In genomic region chr19:30305346-30306060, GRCh38 we compare ENCODE assay signal across 23 cellular contexts.
A peak's percentile ranks its signal among the peaks of the same experiment; 100 is the strongest.
DNase-seq lines count a peak whose midpoint lies in the region; ATAC-seq, FAIRE-seq and TF ChIP-seq lines count a peak whose summit lies in the region.
"Had no signal": no experiment of that assay in that cellular context is flagged by ENCODE, and none has a peak within 500 bp of the region (broad histone marks: within the 10 kb centered on the region; RNA-seq: fewer than 3 reads in every experiment).

No MANE protein-coding gene starts in this region.

- 40% methylated on average over 7 of the region's 9 CpGs for WGBS in SK-N-SH (ENCODE audit: low lambda C conversion rate)
- WGBS in small intestine, 3 donors = 72 to 81% (median 73%) methylated on average over 9 of the region's 9 CpGs

- no peak overlapping the region for H3K4me2 ChIP-seq in SK-N-SH
- H3K4me2 ChIP-seq: KMS-11, PC-9 had no signal

- ATAC-seq in SK-N-SH treated with all-trans-retinoic acid at 6 μM for 48 hours (no peak), GM21723 (IDR thresholded peaks at IDR 0.05; ENCODE audit: unreplicated experiment) (no peak)
- ATAC-seq: HCT116 had no signal

- H3K36me3 ChIP-seq in SK-N-SH (replicated peaks in 1 of 2; ENCODE audit: control insufficient read depth in 1 of 2, insufficient read depth in 2 of 2, low read length in 1 of 2) (no peaks in the 10 kb centered on the region), small intestine (ENCODE audit: control insufficient read depth in 2 of 2, insufficient read depth in 2 of 2, low read length in 2 of 2) (no peaks in the 10 kb centered on the region)

- H3K27me3 ChIP-seq in SK-N-SH (ENCODE audit: insufficient read depth) (no peaks in the 10 kb centered on the region), small intestine (ENCODE audit: control insufficient read depth in 2 of 2, insufficient read depth in 2 of 2, low read length in 2 of 2) (no peaks in the 10 kb centered on the region)

- TF ChIP-seq RAD21 in SK-N-SH (IDR thresholded peaks at IDR 0.05; ENCODE audit: low read length) = no peak

- H3K27ac ChIP-seq in SK-N-SH (ENCODE audit: low read depth in 2 of 2, low read length in 1 of 2) (no peak overlapping the region), substantia nigra (ENCODE audit: low read depth, low read length, poor library complexity, severe bottlenecking) (peak overlapping the region; percentile 67), small intestine (ENCODE audit: low read depth in 1 of 2, low read length in 1 of 2) (no peak overlapping the region)
- H3K27ac ChIP-seq: HL-60, KMS-11, PC-9 had no signal

- H2AFZ ChIP-seq in SK-N-SH (ENCODE audit: low read depth) = no peak overlapping the region
- H2AFZ ChIP-seq: PC-9 had no signal

- CTCF ChIA-PET in SK-N-SH (lab: Yijun Ruan, JAX) = interaction anchor here (1.1 kb wide), 1 partner anchor 20 kb away, joined by 3 read pairs; no protein-coding TSS in a partner anchor

- no peaks in the 10 kb centered on the region for H4K20me1 ChIP-seq in SK-N-SH (ENCODE audit: insufficient read depth)

- H3K4me3 ChIP-seq in SK-N-SH (ENCODE audit: low read depth in 2 of 2, low read length in 1 of 2) (no peak overlapping the region), small intestine (ENCODE audit: low read depth in 1 of 2, low read length in 2 of 2) (no peak overlapping the region)
- H3K4me3 ChIP-seq: PC-9 had no signal

- DNase-seq in SK-N-SH = peak; percentile 29
- DNase-seq in G401 (ENCODE audit: low spot score) = peak; percentile 22
- DNase-seq in cerebellar cortex (ENCODE audit: low spot score) = peak; percentile 17
- DNase-seq in substantia nigra (lab: John Stamatoyannopoulos, UW) = peak in 2 of 49 donors; percentile 12 to 28
- no peak for DNase-seq in NCI-H510A treated with DMSO at 0.1 percent for 48 hours (lab: John Stamatoyannopoulos, UW)
- no peak for DNase-seq in small intestine
- DNase-seq: DMS53, NCI-H1048, NCI-H1436, NCI-H187, NCI-H2081 treated with DMSO at 0.1 percent for 48 hours, NCI-H2171, NCI-H226, NCI-H510A, PC-9, SHP77, SW 1271 had no signal

- H3K9me3 ChIP-seq in SK-N-SH = no peaks in the 10 kb centered on the region
- H3K9me3 ChIP-seq in small intestine (ENCODE audit: control insufficient read depth, low read depth) = no peaks in the 10 kb centered on the region

- no peaks in the 10 kb centered on the region for H3K79me2 ChIP-seq in SK-N-SH (ENCODE audit: insufficient read depth)

- H3K4me1 ChIP-seq in SK-N-SH (ENCODE audit: control insufficient read depth in 1 of 2, insufficient read depth in 2 of 2, low read depth in 1 of 2, low read length in 1 of 2) (peaks cover 0 to 3% of the 10 kb centered on the region in 2 experiments; a peak in 1 of 4 replicates), small intestine (ENCODE audit: control insufficient read depth in 2 of 2, insufficient read depth in 1 of 2, low read depth in 1 of 2, low read length in 1 of 2) (no peaks in the 10 kb centered on the region)

- no peaks in the 10 kb centered on the region for H3F3A ChIP-seq in SK-N-SH (replicated peaks; ENCODE audit: insufficient read depth)

- FAIRE-seq in small intestine (lab: Jason Lieb, UNC) = no peak
- FAIRE-seq: G401.6 had no signal

- no peak for TF ChIP-seq CTCF in SK-N-SH (IDR thresholded peaks at IDR 0.05)

- TF ChIP-seq EP300 in SK-N-SH (IDR thresholded peaks at IDR 0.05; ENCODE audit: borderline replicate concordance in 1 of 2, low read depth in 1 of 2, low read length in 1 of 2) = no peak

- POLR2A ChIA-PET in SK-N-SH (lab: Yijun Ruan, JAX) = no interaction called here

- in situ Hi-C loops in G401 (cut with HindIII; ENCODE audit: low sequenced_read_pairs) = no loop called here

- no peak overlapping the region for H3K9ac ChIP-seq in SK-N-SH
- H3K9ac ChIP-seq: KMS-11 had no signal

- H3K9me2 ChIP-seq in SK-N-SH = no peaks in the 10 kb centered on the region

TF ChIP-seq in SK-N-SH, 30 proteins besides CTCF, POLR2A, EP300 and RAD21 (continues in another document):
- no peak for TF ChIP-seq SIN3A (IDR thresholded peaks at IDR 0.05; ENCODE audit: borderline replicate concordance, low read depth, low read length)
- TF ChIP-seq JUND (IDR thresholded peaks at IDR 0.05) = no peak
- no peak for TF ChIP-seq ELF1 (IDR thresholded peaks at IDR 0.05)
- no peak for TF ChIP-seq CHD2 (IDR thresholded peaks at IDR 0.05; ENCODE audit: low read length, partially characterized antibody)
- no peak for TF ChIP-seq TEAD4 (IDR thresholded peaks at IDR 0.05; ENCODE audit: borderline replicate concordance, insufficient read depth)
- no peak for TF ChIP-seq REST (IDR thresholded peaks at IDR 0.05; ENCODE audit: low read depth, low read length)
- TF ChIP-seq RXRA (IDR thresholded peaks at IDR 0.05; ENCODE audit: borderline replicate concordance, low read depth) = no peak
- no peak for TF ChIP-seq EZH2phosphoT487 (IDR thresholded peaks at IDR 0.05; ENCODE audit: borderline replicate concordance, low read depth)

TF ChIP-seq in SK-N-SH treated with all-trans-retinoic acid at 6 μM for 48 hours, 23 proteins besides CTCF, POLR2A, EP300 and RAD21:
- TF ChIP-seq TSHZ2 (CRISPR knock-in tag; IDR thresholded peaks at IDR 0.05) (no peak), ZNF565 (CRISPR knock-in tag; conservative IDR thresholded peaks at IDR 0.05; ENCODE audit: low read depth) (no peak)

Comparison
In these comparisons a context has a peak if more than half of its experiments do, and no peak if none do; other contexts are left out.
1. DNase-seq: peak in SK-N-SH (single experiment), G401 (single experiment) and cerebellar cortex (single experiment); none in NCI-H510A treated with DMSO at 0.1 percent for 48 hours (single experiment) and small intestine (single experiment).